In genomic region chr2:98515571-98515927, GRCh38 we compare ENCODE assay signal across 15 cellular contexts.
DNase-seq lines count a peak whose midpoint lies in the region; ATAC-seq and TF ChIP-seq lines count a peak whose summit lies in the region.
"Had no signal": no experiment of that assay in that cellular context is flagged by ENCODE, and none has a peak within 500 bp of the region (broad histone marks: within the 10 kb centered on the region; RNA-seq: fewer than 3 reads in every experiment).

No MANE protein-coding gene starts in this region.

- POLR2A ChIA-PET in activated CD8-positive, alpha-beta T cell treated with anti-CD3 and anti-CD28 coated beads, Interleukin-2, amount 10 ng/mL, durations not matched to agents 7 days and 5 days (lab: Charles Lee): interaction anchor here (0.9 kb wide), 1 partner anchor 55 kb away, joined by 3 read pairs; no protein-coding TSS in a partner anchor

- peaks cover 85% of the 10 kb centered on the region for H3K4me1 Mint-ChIP-seq in activated CD8-positive, alpha-beta T cell treated with anti-CD3 and anti-CD28 coated beads, Interleukin-2, amount 10 ng/mL, durations not matched to agents 7 days and 5 days (ENCODE audit: low read depth)
- H3K4me1 Mint-ChIP-seq in stimulated activated effector memory CD8-positive, alpha-beta T cell treated with anti-CD3 and anti-CD28 coated beads, Interleukin-12 subunit alpha, Interleukin-12 subunit beta, amount 100 ng/mL, for 72 hours: peaks cover 87% of the 10 kb centered on the region

- H3K4me3 Mint-ChIP-seq in activated CD8-positive, alpha-beta T cell treated with anti-CD3 and anti-CD28 coated beads, Interleukin-2, amount 10 ng/mL, durations not matched to agents 7 days and 5 days: no peak overlapping the region
- H3K4me3 Mint-ChIP-seq in stimulated activated effector memory CD8-positive, alpha-beta T cell treated with anti-CD3 and anti-CD28 coated beads, Interleukin-12 subunit alpha, Interleukin-12 subunit beta, amount 100 ng/mL, for 72 hours: no peak overlapping the region
- H3K4me3 Mint-ChIP-seq: activated CD4-positive, alpha-beta memory T cell treated with anti-CD3 and anti-CD28 coated beads, Interleukin-2, amount 10 ng/mL, durations not matched to agents 7 days and 5 days had no signal

- CTCF ChIA-PET in activated CD8-positive, alpha-beta T cell treated with anti-CD3 and anti-CD28 coated beads, Interleukin-2, amount 10 ng/mL, durations not matched to agents 7 days and 5 days (lab: Charles Lee): interaction anchor here (0.7 to 5.1 kb wide), 10 partner anchors 10 to 103 kb away, joined by 3 to 44 read pairs (median 3); no protein-coding TSS in a partner anchor

- peaks cover 0 to 7% (median 0%) of the 10 kb centered on the region in 3 donors for H3K36me3 ChIP-seq in esophagus squamous epithelium
- H3K36me3 ChIP-seq: brain microvascular endothelial cell, SJCRH30 had no signal

- no peaks in the 10 kb centered on the region for H3K9me3 ChIP-seq in esophagus squamous epithelium
- H3K9me3 ChIP-seq: SJCRH30, suprapubic skin had no signal

- no peaks in the 10 kb centered on the region for H3K27me3 Mint-ChIP-seq in activated CD8-positive, alpha-beta T cell treated with anti-CD3 and anti-CD28 coated beads, Interleukin-2, amount 10 ng/mL, durations not matched to agents 7 days and 5 days (ENCODE audit: low read depth)
- H3K27me3 Mint-ChIP-seq: activated CD4-positive, alpha-beta memory T cell treated with anti-CD3 and anti-CD28 coated beads, Interleukin-2, amount 10 ng/mL, durations not matched to agents 7 days and 5 days had no signal

- no peak for ATAC-seq in activated CD8-positive, alpha-beta T cell treated with anti-CD3 and anti-CD28 coated beads, Interleukin-2, amount 10 ng/mL, durations not matched to agents 7 days and 5 days
- no peak for ATAC-seq in stimulated activated effector memory CD8-positive, alpha-beta T cell treated with anti-CD3 and anti-CD28 coated beads, Interleukin-12 subunit alpha, Interleukin-12 subunit beta, amount 100 ng/mL, for 72 hours

- H3K4me1 ChIP-seq in esophagus squamous epithelium: peaks cover 0 to 39% (median 14%) of the 10 kb centered on the region in 3 donors
- H3K4me1 ChIP-seq: SJCRH30, suprapubic skin had no signal

- DNase-seq in DMS53 (lab: John Stamatoyannopoulos, UW): peak; percentile 41
- no peak for DNase-seq in DMS53 treated with DMSO at 0.1 percent for 48 hours (lab: John Stamatoyannopoulos, UW; ENCODE audit: unreplicated experiment)
- no peak for DNase-seq in activated CD8-positive, alpha-beta T cell treated with anti-CD3 and anti-CD28 coated beads, Interleukin-2, amount 10 ng/mL, durations not matched to agents 7 days and 5 days
- no peak for DNase-seq in esophagus squamous epithelium (lab: John Stamatoyannopoulos, UW)
- peak in 1 of 2 donors; percentile 46 for DNase-seq in stimulated activated effector memory CD8-positive, alpha-beta T cell treated with anti-CD3 and anti-CD28 coated beads, Interleukin-12 subunit alpha, Interleukin-12 subunit beta, amount 100 ng/mL, for 72 hours (ENCODE audit: low spot score in 2 of 2)
- DNase-seq in RPMI8226: no peak
- DNase-seq in NK-92 (lab: John Stamatoyannopoulos, UW; ENCODE audit: unreplicated experiment): no peak
- DNase-seq in NCI-H82 (lab: John Stamatoyannopoulos, UW): no peak
- DNase-seq: activated CD4-positive, alpha-beta memory T cell treated with anti-CD3 and anti-CD28 coated beads, Interleukin-2, amount 10 ng/mL, durations not matched to agents 7 days and 5 days; activated effector memory CD4-positive, alpha-beta T cell treated with Interleukin-2 at 50 U/mL for 16 hours; NCI-H187; SJCRH30 had no signal

- no peak for TF ChIP-seq CTCF in esophagus squamous epithelium (IDR thresholded peaks at IDR 0.05)

- H3K9me3 Mint-ChIP-seq in activated CD8-positive, alpha-beta T cell treated with anti-CD3 and anti-CD28 coated beads, Interleukin-2, amount 10 ng/mL, durations not matched to agents 7 days and 5 days (ENCODE audit: insufficient read depth): no peaks in the 10 kb centered on the region
- H3K9me3 Mint-ChIP-seq in stimulated activated effector memory CD8-positive, alpha-beta T cell treated with anti-CD3 and anti-CD28 coated beads, Interleukin-12 subunit alpha, Interleukin-12 subunit beta, amount 100 ng/mL, for 72 hours: no peaks in the 10 kb centered on the region
- H3K9me3 Mint-ChIP-seq: activated CD4-positive, alpha-beta memory T cell treated with anti-CD3 and anti-CD28 coated beads, Interleukin-2, amount 10 ng/mL, durations not matched to agents 7 days and 5 days had no signal

- no peak overlapping the region for H3K4me3 ChIP-seq in esophagus squamous epithelium
- H3K4me3 ChIP-seq: SJCRH30, suprapubic skin had no signal

- H3K27me3 ChIP-seq in esophagus squamous epithelium: no peaks in the 10 kb centered on the region
- H3K27me3 ChIP-seq: brain microvascular endothelial cell, SJCRH30, suprapubic skin had no signal

- WGBS in esophagus squamous epithelium, 2 donors: 59 to 68% methylated on average over 3 to 6 of the region's 6 CpGs

- peaks cover 42% of the 10 kb centered on the region for H3K36me3 Mint-ChIP-seq in activated CD8-positive, alpha-beta T cell treated with anti-CD3 and anti-CD28 coated beads, Interleukin-2, amount 10 ng/mL, durations not matched to agents 7 days and 5 days (ENCODE audit: low read depth)
- H3K36me3 Mint-ChIP-seq in stimulated activated effector memory CD8-positive, alpha-beta T cell treated with anti-CD3 and anti-CD28 coated beads, Interleukin-12 subunit alpha, Interleukin-12 subunit beta, amount 100 ng/mL, for 72 hours: peaks cover 14% of the 10 kb centered on the region

- TF ChIP-seq POLR2A in esophagus squamous epithelium (IDR thresholded peaks at IDR 0.05): no peak

- intact Hi-C loops in esophagus squamous epithelium (cut with DNase I): no loop called here

- H3K27ac ChIP-seq in esophagus squamous epithelium: peak overlapping the region in 3 of 4 donors; percentile 23 to 49 (median 44)
- H3K27ac ChIP-seq: 22Rv1, brain microvascular endothelial cell, SJCRH30, suprapubic skin had no signal

- H3K27ac Mint-ChIP-seq in activated CD8-positive, alpha-beta T cell treated with anti-CD3 and anti-CD28 coated beads, Interleukin-2, amount 10 ng/mL, durations not matched to agents 7 days and 5 days: peak overlapping the region; percentile 66
- peak overlapping the region; percentile 78 for H3K27ac Mint-ChIP-seq in stimulated activated effector memory CD8-positive, alpha-beta T cell treated with anti-CD3 and anti-CD28 coated beads, Interleukin-12 subunit alpha, Interleukin-12 subunit beta, amount 100 ng/mL, for 72 hours
